Comparison of ENCODE assay signal across 21 cellular contexts in genomic region chr15:29516929-29517328, GRCh38.
"Had no signal": no experiment of that assay in that cellular context is flagged by ENCODE, and none has a peak within 500 bp of the region (broad histone marks: within the 10 kb centered on the region; RNA-seq: fewer than 3 reads in every experiment).

No MANE protein-coding gene starts in this region.

- H2AFZ ChIP-seq: parathyroid adenoma had no signal

- H3K36me3 ChIP-seq: brain microvascular endothelial cell, gastrocnemius medialis, heart left ventricle, neutrophil, stomach, upper lobe of right lung, WERI-Rb-1 had no signal

- H3K27me3 ChIP-seq: brain microvascular endothelial cell, gastrocnemius medialis, heart left ventricle, neutrophil, stomach, upper lobe of right lung had no signal

- H3K9me3 ChIP-seq: gastrocnemius medialis, neutrophil had no signal

- H3K27ac ChIP-seq: brain microvascular endothelial cell, coronary artery, gastrocnemius medialis, heart left ventricle, neutrophil, parathyroid adenoma, stomach, upper lobe of right lung, WERI-Rb-1 had no signal

- DNase-seq: activated CD4-positive, alpha-beta T cell treated with anti-CD3 and anti-CD28 coated beads for 1 hour; activated CD8-positive, alpha-beta memory T cell treated with anti-CD3 and anti-CD28 coated beads for 24 hours; activated effector memory CD4-positive, alpha-beta T cell treated with anti-CD3 and anti-CD28 coated beads, Interleukin-2, amount 50 U/mL, for 16 hours; activated naive CD4-positive, alpha-beta T cell treated with anti-CD3 and anti-CD28 coated beads, Interleukin-2, amount 50 U/mL, for 16 hours; activated T-cell treated with anti-CD3 and anti-CD28 coated beads, Interleukin-2, amount 50 U/mL, for 72 hours; aorta; brain microvascular endothelial cell; effector CD4-positive, alpha-beta T cell; gastrocnemius medialis; heart left ventricle; stimulated activated CD4-positive, alpha-beta T cell treated with anti-CD3 and anti-CD28 coated beads, Interleukin-4, amount 100 ng/mL, for 24 hours; stomach; T1000; upper lobe of right lung; WERI-Rb-1 had no signal

- ATAC-seq: activated T-cell treated with anti-CD3 and anti-CD28 coated beads, Interleukin-2, amount 50 U/mL, for 72 hours; gastrocnemius medialis; heart left ventricle; natural killer cell treated with Interleukin-12 subunit alpha and Interleukin-12 subunit beta and Interleukin-15 and Interleukin-18, amount 100 ng/mL, for 72 hours; sciatic nerve; stimulated activated effector memory CD8-positive, alpha-beta T cell treated with anti-CD3 and anti-CD28 coated beads, Interleukin-12 subunit alpha, Interleukin-12 subunit beta, amount 100 ng/mL, for 72 hours; upper lobe of right lung had no signal

- H3K9ac ChIP-seq: parathyroid adenoma had no signal

- H3K4me1 ChIP-seq: gastrocnemius medialis, heart left ventricle, stomach, upper lobe of right lung had no signal

- H3K4me3 ChIP-seq: coronary artery, gastrocnemius medialis, heart left ventricle, stomach, upper lobe of right lung had no signal
